Comparison of ENCODE assay signal across 8 cellular contexts in genomic region chr1:1692324-1692713, GRCh38. TPM values are rescaled to one million over a fixed set of nuclear protein-coding genes. Genes with fewer than 3 reads are reported as not detected.
DNase-seq lines count a peak whose midpoint lies in the region; ATAC-seq, FAIRE-seq and TF ChIP-seq lines count a peak whose summit lies in the region.
"Not testable (repeated sequence)": the region's sequence is repeated elsewhere in the genome, so short reads cannot be mapped to it uniquely, and the experiment has no call there.

No MANE protein-coding gene starts in this region.

- H4K20me1 ChIP-seq in HepG2 (ENCODE audit: insufficient read depth, low read length): not testable (repeated sequence)

- CTCF ChIA-PET in HepG2 (lab: Yijun Ruan, JAX; ENCODE audit: low intra/inter-chr PET ratio, low total read pairs): not testable (repeated sequence)

- DNase-seq in AG09309 (ENCODE audit: low read depth) (peak; percentile 3), NOMO-1 treated with DMSO at 0.1 percent for 48 hours (lab: John Stamatoyannopoulos, UW; ENCODE audit: unreplicated experiment) (peak; percentile 14), ecto neural progenitor cell (ENCODE audit: low spot score) (peak; percentile 71), HepG2 (ENCODE audit: low spot score) (peak; percentile 23)
- peak; percentile 94 for DNase-seq in activated CD8-positive, alpha-beta memory T cell treated with anti-CD3 and anti-CD28 coated beads for 24 hours
- DNase-seq in stimulated activated CD4-positive, alpha-beta T cell treated with anti-CD3 and anti-CD28 coated beads, Interleukin-12 subunit alpha, Interleukin-12 subunit beta, amount 100 ng/mL, for 48 hours (ENCODE audit: low read depth in 2 of 3, low spot score in 1 of 3): peak; percentile 23 to 61 (median 58)

- not testable (repeated sequence) for FAIRE-seq in HepG2 (lab: Jason Lieb, UNC)

- H3K27ac ChIP-seq in HUES48 (ENCODE audit: low read depth, low read length) (peak overlapping the region; percentile 93), HepG2 (ENCODE audit: extremely low read length, insufficient read depth, low read length) (peak overlapping the region; percentile 76)

- 0% methylated on average over 2 of the region's 45 CpGs for WGBS in HepG2 (ENCODE audit: low lambda C conversion rate)

- peak; percentile 23 for ATAC-seq in GM21367 (IDR thresholded peaks at IDR 0.05; ENCODE audit: unreplicated experiment)
- ATAC-seq in HepG2: peak; percentile 82

- not testable (repeated sequence) for TF ChIP-seq EP300 in HepG2 (IDR thresholded peaks at IDR 0.05; ENCODE audit: low read depth in 2 of 2, low read length in 2 of 2); HepG2 (CRISPR knock-in tag; IDR thresholded peaks at IDR 0.05; ENCODE audit: borderline replicate concordance)

- H3K36me3 ChIP-seq in HUES48 (ENCODE audit: control insufficient read depth, insufficient read depth, low read length); HepG2 (replicated peaks in 1 of 2; ENCODE audit: control insufficient read depth in 1 of 2, insufficient read depth in 2 of 2, low read length in 2 of 2): not testable (repeated sequence)

- H3K4me1 ChIP-seq in HUES48 (ENCODE audit: control insufficient read depth, insufficient read depth, low read length); HepG2 (ENCODE audit: insufficient read depth, low read length): not testable (repeated sequence)

- not testable (repeated sequence) for TF ChIP-seq POLR2A in HepG2 (IDR thresholded peaks at IDR 0.05; ENCODE audit: insufficient read depth in 1 of 2, low read depth in 2 of 2, low read length in 2 of 2)

- BruUV-seq in HepG2 (replicated peaks; lab: Mats Ljungman, UMichigan): not testable (repeated sequence)

- H3K9ac ChIP-seq in HUES48 (ENCODE audit: low read depth, low read length) (peak overlapping the region; percentile 93), HepG2 (ENCODE audit: insufficient read depth, low read depth, low read length) (peak overlapping the region; percentile 56; the same call in 1 of the 2 replicates)

- H3K79me2 ChIP-seq in HepG2 (ENCODE audit: insufficient read depth, low read length): not testable (repeated sequence)

- POLR2A ChIA-PET in HepG2 (lab: Yijun Ruan, JAX): not testable (repeated sequence)

- in situ Hi-C loops in HepG2 (cut with HindIII; ENCODE audit: extremely low pct_ligation_motif_present, low pct_unique_long_range_greater_than_20kb): not testable (repeated sequence)

- not testable (repeated sequence) for TF ChIP-seq CTCF in AG09309 (IDR thresholded peaks at IDR 0.05; ENCODE audit: control insufficient read depth, insufficient read depth, low read depth, low read length, missing control alignments); HepG2 (CRISPR knock-in tag; IDR thresholded peaks at IDR 0.05)

- H2AFZ ChIP-seq in HepG2 (ENCODE audit: low read length): not testable (repeated sequence)

- intact Hi-C loops in HepG2 (cut with micrococcal nuclease; ENCODE audit: unreplicated experiment): not testable (repeated sequence)

- H3K9me3 ChIP-seq in HUES48 (ENCODE audit: control insufficient read depth, insufficient read depth, low read length); HepG2 (ENCODE audit: low read length): not testable (repeated sequence)

- H3K4me3 ChIP-seq in AG09309 (ENCODE audit: control insufficient read depth, low read depth, low read length) (peak overlapping the region; percentile 51), HUES48 (ENCODE audit: low read depth, low read length) (peak overlapping the region; percentile 63), HepG2 (replicated peaks in 1 of 3; ENCODE audit: insufficient read depth in 1 of 3, low read depth in 2 of 3, low read length in 3 of 3) (peak overlapping the region; percentile 30 to 63 (median 60); a peak in 4 of 6 replicates)

- not testable (repeated sequence) for H3K4me2 ChIP-seq in HepG2 (ENCODE audit: low read depth, low read length)

- H3K27me3 ChIP-seq in HUES48 (ENCODE audit: control insufficient read depth, insufficient read depth, low read length); HepG2 (ENCODE audit: control insufficient read depth in 1 of 2, insufficient read depth in 2 of 2, low read length in 2 of 2): not testable (repeated sequence)

- TF ChIP-seq RAD21 in HepG2 (CRISPR knock-in tag; IDR thresholded peaks at IDR 0.05): not testable (repeated sequence)

TF ChIP-seq in HepG2, 621 proteins besides CTCF, POLR2A, EP300 and RAD21 (continues in another document):
- peak; percentile 62 for TF ChIP-seq RBFOX2 (IDR thresholded peaks at IDR 0.05; ENCODE audit: low read depth, low read length)

RNA-seq across cellular contexts. Expression of gene SLC35E2B, which starts 0.3 kb away (rescaled TPM):
- 10.2 and 14.1 TPM in 2 replicates for total RNA-seq in HepG2 (2016; rRNA removed; fragmentation: Illumina TruSeq; extraction: Trizol)
- 6.4 and 6.9 TPM in 2 replicates for total RNA-seq in HepG2 (2016; cell fraction: cytosol; rRNA removed; fragmentation: Illumina TruSeq; extraction: Trizol; ENCODE audit: low read depth)
- 8.0 and 14.4 TPM in 2 replicates for total RNA-seq in HepG2 (2016; cell fraction: insoluble cytoplasmic fraction; rRNA removed; fragmentation: Illumina TruSeq; extraction: Trizol)
- total RNA-seq in HepG2 (2016; cell fraction: membrane; rRNA removed; fragmentation: Illumina TruSeq; extraction: Trizol): 9.4 and 10.0 TPM in 2 replicates
- 15.3 and 21.0 TPM in 2 replicates for total RNA-seq in HepG2 (2016; cell fraction: nucleus; rRNA removed; fragmentation: Illumina TruSeq; extraction: Trizol)
- polyA plus RNA-seq in HepG2 (2011; rRNA removed): 19.7 and 25.8 TPM in 2 replicates
- 14.2 and 15.2 TPM in 2 replicates for polyA plus RNA-seq in HepG2 (2011; cell fraction: cytosol; rRNA removed)
- polyA plus RNA-seq in HepG2 (2011; cell fraction: nucleus; rRNA removed): 73.9 and 74.2 TPM in 2 replicates
- polyA plus RNA-seq in HepG2 (2012): 16.8 and 19.4 TPM in 2 replicates
- 2.0 TPM in 2 replicates for polyA plus RNA-seq in HepG2 (2016; cell fraction: cytosol; fragmentation: Illumina TruSeq; extraction: Trizol; ENCODE audit: low read depth)
- 10.1 and 12.8 TPM in 2 replicates for polyA plus RNA-seq in HepG2 (2016; cell fraction: insoluble cytoplasmic fraction; fragmentation: Illumina TruSeq; extraction: Trizol; ENCODE audit: low read depth)
- polyA plus RNA-seq in HepG2 (2016; cell fraction: membrane; fragmentation: Illumina TruSeq; extraction: Trizol; ENCODE audit: low read depth): 5.9 and 6.3 TPM in 2 replicates
- 59.0 and 64.5 TPM in 2 replicates for polyA plus RNA-seq in HepG2 (2016; cell fraction: nucleus; fragmentation: Illumina TruSeq; extraction: Trizol; ENCODE audit: insufficient read depth, low read depth)
- 23.7 and 29.9 TPM in 2 replicates for polyA minus RNA-seq in HepG2 (2011; rRNA and poly(A)+ RNA removed; ENCODE audit: low replicate concordance)
- polyA minus RNA-seq in HepG2 (2011; cell fraction: cytosol; rRNA and poly(A)+ RNA removed): 12.5 and 12.9 TPM in 2 replicates
- polyA minus RNA-seq in HepG2 (2011; cell fraction: nucleus; rRNA and poly(A)+ RNA removed): 19.1 and 24.4 TPM in 2 replicates

RNA-seq across cellular contexts. Expression of gene CDK11A, which starts 31.8 kb away (rescaled TPM):
- 4.7 and 17.9 TPM in 2 replicates for total RNA-seq in HepG2 (2016; rRNA removed; fragmentation: Illumina TruSeq; extraction: Trizol)
- total RNA-seq in HepG2 (2016; cell fraction: cytosol; rRNA removed; fragmentation: Illumina TruSeq; extraction: Trizol; ENCODE audit: low read depth): 26.1 and 31.2 TPM in 2 replicates
- 4.9 and 21.2 TPM in 2 replicates for total RNA-seq in HepG2 (2016; cell fraction: insoluble cytoplasmic fraction; rRNA removed; fragmentation: Illumina TruSeq; extraction: Trizol)
- total RNA-seq in HepG2 (2016; cell fraction: membrane; rRNA removed; fragmentation: Illumina TruSeq; extraction: Trizol): 6.7 TPM in 2 replicates
- 29.5 and 30.0 TPM in 2 replicates for total RNA-seq in HepG2 (2016; cell fraction: nucleus; rRNA removed; fragmentation: Illumina TruSeq; extraction: Trizol)
- 11.2 and 14.2 TPM in 2 replicates for polyA plus RNA-seq in HepG2 (2011; rRNA removed)
- 2.1 and 5.1 TPM in 2 replicates for polyA plus RNA-seq in HepG2 (2011; cell fraction: cytosol; rRNA removed)
- polyA plus RNA-seq in HepG2 (2011; cell fraction: nucleus; rRNA removed): 158 and 182 TPM in 2 replicates
- 22.5 and 32.0 TPM in 2 replicates for polyA plus RNA-seq in HepG2 (2012)
- polyA plus RNA-seq in HepG2 (2016; cell fraction: cytosol; fragmentation: Illumina TruSeq; extraction: Trizol; ENCODE audit: low read depth): 3.1 and 4.1 TPM in 2 replicates
- polyA plus RNA-seq in HepG2 (2016; cell fraction: insoluble cytoplasmic fraction; fragmentation: Illumina TruSeq; extraction: Trizol; ENCODE audit: low read depth): 7.1 and 9.9 TPM in 2 replicates
- polyA plus RNA-seq in HepG2 (2016; cell fraction: membrane; fragmentation: Illumina TruSeq; extraction: Trizol; ENCODE audit: low read depth): 3.9 and 4.2 TPM in 2 replicates
- 134 and 148 TPM in 2 replicates for polyA plus RNA-seq in HepG2 (2016; cell fraction: nucleus; fragmentation: Illumina TruSeq; extraction: Trizol; ENCODE audit: insufficient read depth, low read depth)
- polyA minus RNA-seq in HepG2 (2011; rRNA and poly(A)+ RNA removed; ENCODE audit: low replicate concordance): 8.3 and 9.0 TPM in 2 replicates
- 64.2 and 65.9 TPM in 2 replicates for polyA minus RNA-seq in HepG2 (2011; cell fraction: cytosol; rRNA and poly(A)+ RNA removed)
- polyA minus RNA-seq in HepG2 (2011; cell fraction: nucleus; rRNA and poly(A)+ RNA removed): 24.2 and 24.7 TPM in 2 replicates

RNA-seq across cellular contexts. Expression of gene CDK11B, which starts 33.5 kb away (rescaled TPM):
- total RNA-seq in HepG2 (2016; rRNA removed; fragmentation: Illumina TruSeq; extraction: Trizol): 12.4 and 15.1 TPM in 2 replicates
- 2.3 and 3.1 TPM in 2 replicates for total RNA-seq in HepG2 (2016; cell fraction: cytosol; rRNA removed; fragmentation: Illumina TruSeq; extraction: Trizol; ENCODE audit: low read depth)
- total RNA-seq in HepG2 (2016; cell fraction: insoluble cytoplasmic fraction; rRNA removed; fragmentation: Illumina TruSeq; extraction: Trizol): 9.4 and 16.6 TPM in 2 replicates
- total RNA-seq in HepG2 (2016; cell fraction: membrane; rRNA removed; fragmentation: Illumina TruSeq; extraction: Trizol): 3.6 and 4.3 TPM in 2 replicates
- 11.2 TPM in 2 replicates for total RNA-seq in HepG2 (2016; cell fraction: nucleus; rRNA removed; fragmentation: Illumina TruSeq; extraction: Trizol)
- polyA plus RNA-seq in HepG2 (2011; rRNA removed): 3.6 and 3.9 TPM in 2 replicates
- 3.1 TPM in 2 replicates for polyA plus RNA-seq in HepG2 (2011; cell fraction: cytosol; rRNA removed)
- polyA plus RNA-seq in HepG2 (2011; cell fraction: nucleus; rRNA removed): 20.3 and 22.5 TPM in 2 replicates
- polyA plus RNA-seq in HepG2 (2012): 15.9 and 17.5 TPM in 2 replicates
- 1.4 and 2.2 TPM in 2 replicates for polyA plus RNA-seq in HepG2 (2016; cell fraction: cytosol; fragmentation: Illumina TruSeq; extraction: Trizol; ENCODE audit: low read depth)
- polyA plus RNA-seq in HepG2 (2016; cell fraction: insoluble cytoplasmic fraction; fragmentation: Illumina TruSeq; extraction: Trizol; ENCODE audit: low read depth): 21.8 and 26.2 TPM in 2 replicates
- polyA plus RNA-seq in HepG2 (2016; cell fraction: membrane; fragmentation: Illumina TruSeq; extraction: Trizol; ENCODE audit: low read depth): 4.1 TPM in 2 replicates
- 56.5 and 61.8 TPM in 2 replicates for polyA plus RNA-seq in HepG2 (2016; cell fraction: nucleus; fragmentation: Illumina TruSeq; extraction: Trizol; ENCODE audit: insufficient read depth, low read depth)
- polyA minus RNA-seq in HepG2 (2011; rRNA and poly(A)+ RNA removed; ENCODE audit: low replicate concordance): 2.6 and 3.1 TPM in 2 replicates
- polyA minus RNA-seq in HepG2 (2011; cell fraction: cytosol; rRNA and poly(A)+ RNA removed): 2.2 and 3.0 TPM in 2 replicates
- 3.1 and 3.4 TPM in 2 replicates for polyA minus RNA-seq in HepG2 (2011; cell fraction: nucleus; rRNA and poly(A)+ RNA removed)

Comparison
In these comparisons a context has a peak if more than half of its experiments do, and no peak if none do; other contexts are left out.
1. Peak in every context shown above with its lines: DNase-seq, ATAC-seq, H3K4me3 ChIP-seq and H3K27ac ChIP-seq.
2. DNase-seq: peak in every context shown above with its lines; median percentile 94 in activated CD8-positive, alpha-beta memory T cell treated with anti-CD3 and anti-CD28 coated beads for 24 hours; 71 in ecto neural progenitor cell; 58 in stimulated activated CD4-positive, alpha-beta T cell treated with anti-CD3 and anti-CD28 coated beads, Interleukin-12 subunit alpha, Interleukin-12 subunit beta, amount 100 ng/mL, for 48 hours; 23 in HepG2; 14 in NOMO-1 treated with DMSO at 0.1 percent for 48 hours; 3 in AG09309.